ENCODE assay signal across 8 cellular contexts in the genomic region with DNA sequence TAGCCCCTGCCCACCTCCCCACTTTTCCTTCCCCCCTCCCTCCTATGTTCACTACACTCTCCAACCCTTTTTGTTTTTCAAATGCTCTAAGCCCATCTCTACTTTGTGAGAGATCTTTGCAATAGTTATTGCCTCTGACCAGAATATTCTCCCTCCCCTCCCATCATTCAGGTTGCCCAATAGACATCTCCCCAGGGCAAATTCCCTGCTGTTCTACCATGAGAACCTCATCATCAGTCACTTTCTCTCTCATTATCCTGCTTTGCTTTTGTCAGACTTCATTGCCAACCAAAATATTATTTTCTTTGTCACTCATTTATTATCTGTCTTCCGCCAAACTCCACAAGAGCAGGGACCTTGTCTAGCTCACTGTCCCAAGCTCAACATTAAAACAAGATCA.
"Had no signal": no experiment of that assay in that cellular context is flagged by ENCODE, and none has a peak within 500 bp of the region (broad histone marks: within the 10 kb centered on the region; RNA-seq: fewer than 3 reads in every experiment).

No MANE protein-coding gene starts in this region.

- H3K36me3 ChIP-seq: HAP-1 had no signal

- H3K4me3 ChIP-seq: GM23248, HAP-1, K562 had no signal

- H3K4me1 ChIP-seq: HAP-1 had no signal

- DNase-seq: GM23248, GOT3, H7, HFFc6, IMR-90 had no signal

- ATAC-seq: HCT116, K562 had no signal

- H3K9me3 ChIP-seq: HAP-1 had no signal

- H3K9ac ChIP-seq: GM23248 had no signal

- H3K27ac ChIP-seq: GM23248 had no signal

- H2AFZ ChIP-seq: GM23248 had no signal
